ENCODE assay signal across 15 cellular contexts in genomic region chr1:225780134-225780533, GRCh38. TPM values are rescaled to one million over a fixed set of nuclear protein-coding genes. Genes with fewer than 3 reads are reported as not detected.
DNase-seq lines count a peak whose midpoint lies in the region; ATAC-seq, FAIRE-seq and TF ChIP-seq lines count a peak whose summit lies in the region.
"Had no signal": no experiment of that assay in that cellular context is flagged by ENCODE, and none has a peak within 500 bp of the region (broad histone marks: within the 10 kb centered on the region; RNA-seq: fewer than 3 reads in every experiment).

No MANE protein-coding gene starts in this region.

- peaks cover 12% of the 10 kb centered on the region for H3F3A ChIP-seq in neural progenitor cell (ENCODE audit: low read depth)

- SMC1A ChIA-PET in GM12878 (lab: Charles Lee; ENCODE audit: uncharacterized antibody, unreplicated experiment), result interaction anchor here (0.6 to 3.5 kb wide), 4 partner anchors 101 to 218 kb away, joined by 3 to 29 read pairs (median 8); partner anchors contain the start of gene TMEM63A

- H3K27me3 Mint-ChIP-seq in activated CD4-positive, alpha-beta T cell treated with anti-CD3 and anti-CD28 coated beads for 36 hours, result no peaks in the 10 kb centered on the region
- H3K27me3 Mint-ChIP-seq in neural progenitor cell (ENCODE audit: insufficient read depth, low read depth), result no peaks in the 10 kb centered on the region

- peaks cover 38% of the 10 kb centered on the region for H3K4me1 Mint-ChIP-seq in activated CD4-positive, alpha-beta T cell treated with anti-CD3 and anti-CD28 coated beads for 36 hours
- peaks cover 18% of the 10 kb centered on the region for H3K4me1 Mint-ChIP-seq in neural progenitor cell

- H3K36me3 ChIP-seq in HEK293 (ENCODE audit: control insufficient read depth in 2 of 2, insufficient read depth in 1 of 2, low read length in 2 of 2) (peaks cover 38 to 49% of the 10 kb centered on the region in 2 experiments), GM12878 (ENCODE audit: control insufficient read depth in 2 of 2, insufficient read depth in 2 of 2, low read length in 1 of 2) (peaks cover 2 to 14% of the 10 kb centered on the region in 2 experiments; a peak in 3 of 4 replicates), neural progenitor cell (peaks cover 17% of the 10 kb centered on the region)

- no peaks in the 10 kb centered on the region for H3K9me3 ChIP-seq in HEK293 (ENCODE audit: control insufficient read depth, insufficient read depth, low read depth, low read length)
- H3K9me3 ChIP-seq in GM12878 (replicated peaks; ENCODE audit: control insufficient read depth, insufficient read depth, low read length), result no peaks in the 10 kb centered on the region; the same call in 2 of the 3 replicates
- H3K9me3 ChIP-seq in neural progenitor cell (ENCODE audit: low read depth), result no peaks in the 10 kb centered on the region

- H3K4me3 ChIP-seq in HEK293 (ENCODE audit: low read depth, low read length) (no peak overlapping the region), GM12878 (peak overlapping the region; percentile 56), neural progenitor cell (peak overlapping the region; percentile 78)

- peaks cover 12% of the 10 kb centered on the region for H3K4me1 ChIP-seq in HEK293 (ENCODE audit: control insufficient read depth, insufficient read depth, low read length)
- H3K4me1 ChIP-seq in GM12878 (ENCODE audit: control insufficient read depth, insufficient read depth, low read length), result no peaks in the 10 kb centered on the region
- peaks cover 34% of the 10 kb centered on the region for H3K4me1 ChIP-seq in neural progenitor cell

- H3K27me3 ChIP-seq in GM12878 (replicated peaks in 1 of 2; ENCODE audit: control insufficient read depth in 2 of 2, insufficient read depth in 2 of 2, low read length in 1 of 2) (no peaks in the 10 kb centered on the region), neural progenitor cell (no peaks in the 10 kb centered on the region)

- H3K27ac ChIP-seq in HEK293 (ENCODE audit: extremely low read depth, low read depth, low read length), result no peak overlapping the region
- no peak overlapping the region for H3K27ac ChIP-seq in GM12878 (ENCODE audit: control insufficient read depth, insufficient read depth)
- H3K27ac ChIP-seq in neural progenitor cell, result no peak overlapping the region

- TF ChIP-seq RAD21 in GM12878 (IDR thresholded peaks at IDR 0.05; ENCODE audit: insufficient read depth, low read depth, low read length), result no peak

- intact Hi-C loops in activated CD4-positive, alpha-beta T cell treated with anti-CD3 and anti-CD28 coated beads for 36 hours (cut with DNase I, micrococcal nuclease), result no loop called here
- intact Hi-C loops in GM12878 (cut with micrococcal nuclease; ENCODE audit: unreplicated experiment), result no loop called here

- TF ChIP-seq CTCF in HEK293 (tag by site-specific recombination; IDR thresholded peaks at IDR 0.05) (peak; percentile 39; the same call in 1 of the 2 replicates), GM12878 (IDR thresholded peaks at IDR 0.05 in 2 of 3, conservative IDR thresholded peaks at IDR 0.05 in 1 of 3; ENCODE audit: control insufficient read depth in 2 of 3, extremely low read depth in 1 of 3, insufficient read depth in 1 of 3, low read depth in 3 of 3, low read length in 3 of 3) (no peak), neural progenitor cell (IDR thresholded peaks at IDR 0.05) (no peak)

- H3K4me2 ChIP-seq in GM12878 (ENCODE audit: control insufficient read depth, insufficient read depth), result peak overlapping the region; percentile 81
- H3K4me2 ChIP-seq in neural progenitor cell, result peak overlapping the region; percentile 95

- TF ChIP-seq POLR2A in GM12878 (IDR thresholded peaks at IDR 0.05; ENCODE audit: low read depth, low read length), result peak; percentile 54; the same call in 1 of the 2 replicates

- H3K79me2 ChIP-seq in GM12878 (ENCODE audit: control insufficient read depth, insufficient read depth, low read length) (peaks cover 57% of the 10 kb centered on the region), neural progenitor cell (ENCODE audit: low read depth) (peaks cover 74% of the 10 kb centered on the region)

- H3K9me3 Mint-ChIP-seq in activated CD4-positive, alpha-beta T cell treated with anti-CD3 and anti-CD28 coated beads for 36 hours (ENCODE audit: low read depth), result no peaks in the 10 kb centered on the region
- no peaks in the 10 kb centered on the region for H3K9me3 Mint-ChIP-seq in neural progenitor cell

- H2AFZ ChIP-seq in GM12878 (ENCODE audit: control insufficient read depth, low read depth, low read length) (no peak overlapping the region), neural progenitor cell (replicated peaks) (no peak overlapping the region)

- DNase-seq in activated CD4-positive, alpha-beta T cell treated with anti-CD3 and anti-CD28 coated beads for 36 hours, result no peak
- no peak for DNase-seq in activated CD4-positive, alpha-beta T cell treated with anti-CD3 and anti-CD28 coated beads, Interleukin-2, amount 50 U/mL, for 4 hours
- DNase-seq in GM12878 (ENCODE audit: low read depth, low spot score), result no peak
- no peak for DNase-seq in neural progenitor cell (ENCODE audit: low spot score)
- DNase-seq in GDM1 (lab: John Stamatoyannopoulos, UW), result no peak
- DNase-seq: activated CD4-positive, alpha-beta T cell treated with anti-CD3 and anti-CD28 coated beads, Interleukin-2, amount 50 U/mL, for 48 hours; aorta; DMS79 treated with DMSO at 0.1 percent for 48 hours; NCI-H748 treated with DMSO at 0.1 percent for 48 hours; retina; SW 1271 had no signal

- H3K9ac ChIP-seq in GM12878 (ENCODE audit: control insufficient read depth, insufficient read depth, low read length) (no peak overlapping the region), neural progenitor cell (no peak overlapping the region)

- in situ Hi-C loops in GM12878 (cut with MboI), result no loop called here

- RAD21 ChIA-PET in GM12878 (lab: Charles Lee; ENCODE audit: unreplicated experiment), result interaction anchor here (5.2 kb wide), 2 partner anchors 102 to 130 kb away, joined by 37 to 39 read pairs; partner anchors contain the start of gene TMEM63A

- POLR2A ChIA-PET in activated CD4-positive, alpha-beta T cell treated with anti-CD3 and anti-CD28 coated beads for 36 hours (lab: Charles Lee), result interaction anchor here (0.6 to 0.7 kb wide), 3 partner anchors 12 to 1282 kb away, joined by 3 to 10 read pairs (median 7); no protein-coding TSS in a partner anchor
- POLR2A ChIA-PET in HEK293 (lab: Yijun Ruan, JAX) (interaction anchor here (0.6 to 1.3 kb wide), 3 partner anchors 102 to 293 kb away, joined by 3 to 7 read pairs (median 5); partner anchors contain the start of gene TMEM63A), GM12878 (lab: Charles Lee) (interaction anchor here (1.2 to 3.8 kb wide), 2 partner anchors 102 to 128 kb away, joined by 3 to 30 read pairs; partner anchors contain the start of gene TMEM63A)

- no peak overlapping the region for H3K4me3 Mint-ChIP-seq in activated CD4-positive, alpha-beta T cell treated with anti-CD3 and anti-CD28 coated beads for 36 hours
- H3K4me3 Mint-ChIP-seq in neural progenitor cell, result peak overlapping the region; percentile 58

- peaks cover 35% of the 10 kb centered on the region for H3K36me3 Mint-ChIP-seq in activated CD4-positive, alpha-beta T cell treated with anti-CD3 and anti-CD28 coated beads for 36 hours (ENCODE audit: low read depth)
- H3K36me3 Mint-ChIP-seq in neural progenitor cell, result peaks cover 18% of the 10 kb centered on the region

- FAIRE-seq in GM12878 (lab: Jason Lieb, UNC), result no peak
- FAIRE-seq: A204.1 had no signal

- no peak for ATAC-seq in activated CD4-positive, alpha-beta T cell treated with anti-CD3 and anti-CD28 coated beads for 36 hours
- no peak for ATAC-seq in GM12878
- ATAC-seq in GM21526 (IDR thresholded peaks at IDR 0.05; ENCODE audit: low FRiP score, unreplicated experiment), result no peak
- ATAC-seq in GM18909 (IDR thresholded peaks at IDR 0.05; ENCODE audit: poor library complexity, unreplicated experiment), result no peak

- BruUV-seq in GM12878 (replicated peaks; lab: Mats Ljungman, UMichigan), result no TSS peak

- H4K20me1 ChIP-seq in GM12878 (ENCODE audit: control insufficient read depth, insufficient read depth) (no peaks in the 10 kb centered on the region; the same call in 1 of the 2 replicates), neural progenitor cell (ENCODE audit: low read depth) (peaks cover 59% of the 10 kb centered on the region)

- WGBS in GM12878 (ENCODE audit: insufficient coverage, insufficient replicate concordance, low lambda C conversion rate, missing lambda C conversion rate), result 99% methylated on average over 5 of the region's 5 CpGs

- peak overlapping the region; percentile 49 for H3K27ac Mint-ChIP-seq in activated CD4-positive, alpha-beta T cell treated with anti-CD3 and anti-CD28 coated beads for 36 hours
- H3K27ac Mint-ChIP-seq in neural progenitor cell, result no peak overlapping the region

- CTCF ChIA-PET in activated CD4-positive, alpha-beta T cell treated with anti-CD3 and anti-CD28 coated beads for 36 hours (lab: Charles Lee), result interaction anchor here (0.6 to 3.4 kb wide), 6 partner anchors 8 to 307 kb away, joined by 3 to 13 read pairs (median 4); no protein-coding TSS in a partner anchor
- CTCF ChIA-PET in HEK293 (lab: Yijun Ruan, JAX) (interaction anchor here (0.6 to 25.5 kb wide), 7 partner anchors 8 to 314 kb away, joined by 3 to 567 read pairs (median 4); no protein-coding TSS in a partner anchor), GM12878 (lab: Yijun Ruan, JAX) (interaction anchor here (1.0 to 6.2 kb wide), 5 partner anchors 11 to 208 kb away, joined by 3 to 57 read pairs (median 9); partner anchors contain the start of gene TMEM63A)

- no peak for TF ChIP-seq EP300 in GM12878 (IDR thresholded peaks at IDR 0.05; ENCODE audit: borderline replicate concordance in 1 of 2, control insufficient read depth in 1 of 2, low read depth in 2 of 2, low read length in 2 of 2)

RNA-seq across cellular contexts. Expression of gene SRP9, which starts 2.5 kb away (rescaled TPM):
- 100 to 1,000 TPM; 263 to 308 TPM for total RNA-seq in activated CD4-positive, alpha-beta T cell treated with anti-CD3 and anti-CD28 coated beads for 36 hours
- 92.8 and 142 TPM in 2 replicates for total RNA-seq in GM12878 (2013; cell fraction: nucleolus; rRNA removed)
- total RNA-seq in GM12878 (2014; rRNA removed) (250 and 316 TPM in 2 replicates), GM12878 (2014; rRNA removed; fragmentation: Illumina TruSeq; extraction: Trizol) (367 and 372 TPM in 2 replicates), GM12878 (2021) (248 and 256 TPM in 2 replicates), neural progenitor cell (ENCODE audit: low replicate concordance) (751 and 1,104 TPM in 2 replicates)
- polyA plus RNA-seq in GM12878 (2011; ENCODE audit: low read depth), result 137 TPM
- polyA plus RNA-seq in GM12878 (2011; rRNA removed) (639 and 968 TPM in 2 replicates), GM12878 (2014; fragmentation: Illumina TruSeq; extraction: Trizol) (389 and 483 TPM in 2 replicates), GM12878 (2014; fragmentation: Nextera tagmentation; extraction: Ambion mirVana) (1,000 to 10,000 TPM in 1 of 2 experiments, 100 to 1,000 TPM in 1; 912 to 1,200 TPM), GM12878 (2014; rRNA removed) (221 and 283 TPM in 2 replicates), GM12878 (2016; fragmentation: Nextera tagmentation; extraction: Ambion mirVana) (100 to 1,000 TPM; 643 to 700 TPM)
- 187 and 288 TPM in 2 replicates for polyA plus RNA-seq in GM12878 (2011; cell fraction: cytosol; rRNA removed)
- 151 and 163 TPM in 2 replicates for polyA plus RNA-seq in GM12878 (2011; cell fraction: nucleus; rRNA removed)
- 184 and 213 TPM in 2 replicates for polyA plus RNA-seq in GM12878 (2012)
- polyA minus RNA-seq in GM12878 (2011; rRNA and poly(A)+ RNA removed), result 97.0 and 162 TPM in 2 replicates
- 58.9 and 81.8 TPM in 2 replicates for polyA minus RNA-seq in GM12878 (2011; cell fraction: cytosol; rRNA and poly(A)+ RNA removed)
- polyA minus RNA-seq in GM12878 (2011; cell fraction: nucleus; rRNA and poly(A)+ RNA removed), result 20.8 and 23.2 TPM in 2 replicates

RNA-seq across cellular contexts. Expression of gene EPHX1, which starts 29.8 kb away (rescaled TPM):
- total RNA-seq in activated CD4-positive, alpha-beta T cell treated with anti-CD3 and anti-CD28 coated beads for 36 hours, result 1 to 10 TPM; 2.5 to 2.6 TPM
- total RNA-seq in GM12878 (2013; cell fraction: nucleolus; rRNA removed), result 1.2 and 3.3 TPM in 2 replicates
- total RNA-seq in GM12878 (2014; rRNA removed) (0.73 and 1.0 TPM in 2 replicates), GM12878 (2014; rRNA removed; fragmentation: Illumina TruSeq; extraction: Trizol) (1.0 TPM in 2 replicates), GM12878 (2021) (2.6 and 2.9 TPM in 2 replicates), neural progenitor cell (ENCODE audit: low replicate concordance) (4.3 and 5.7 TPM in 2 replicates)
- 1.4 TPM for polyA plus RNA-seq in GM12878 (2011; ENCODE audit: low read depth)
- polyA plus RNA-seq in GM12878 (2011; rRNA removed) (0.29 and 0.69 TPM in 2 replicates), GM12878 (2014; fragmentation: Illumina TruSeq; extraction: Trizol) (1.4 and 1.6 TPM in 2 replicates), GM12878 (2014; fragmentation: Nextera tagmentation; extraction: Ambion mirVana) (not detected), GM12878 (2014; rRNA removed) (0.33 and 1.6 TPM in 2 replicates), GM12878 (2016; fragmentation: Nextera tagmentation; extraction: Ambion mirVana) (under 1 TPM; 0.64 to 0.83 TPM)
- polyA plus RNA-seq in GM12878 (2011; cell fraction: cytosol; rRNA removed), result 0.22 and 0.78 TPM in 2 replicates
- polyA plus RNA-seq in GM12878 (2011; cell fraction: nucleus; rRNA removed), result 1.1 and 1.2 TPM in 2 replicates
- polyA plus RNA-seq in GM12878 (2012), result 1.5 and 2.8 TPM in 2 replicates
- polyA minus RNA-seq in GM12878 (2011; rRNA and poly(A)+ RNA removed), result 0.62 TPM in 1 of 2 replicates, not detected in the other
- not detected in 2 replicates for polyA minus RNA-seq in GM12878 (2011; cell fraction: cytosol; rRNA and poly(A)+ RNA removed)
- polyA minus RNA-seq in GM12878 (2011; cell fraction: nucleus; rRNA and poly(A)+ RNA removed), result 0.86 and 0.97 TPM in 2 replicates
